9 cellular contexts compared by ENCODE assay signal in genomic region chr15:41969851-41970431, GRCh38. TPM values are rescaled to one million over a fixed set of nuclear protein-coding genes. Genes with fewer than 3 reads are reported as not detected.
DNase-seq lines count a peak whose midpoint lies in the region; ATAC-seq, FAIRE-seq and TF ChIP-seq lines count a peak whose summit lies in the region.
"Had no signal": no experiment of that assay in that cellular context is flagged by ENCODE, and none has a peak within 500 bp of the region (broad histone marks: within the 10 kb centered on the region; RNA-seq: fewer than 3 reads in every experiment).

No MANE protein-coding gene starts in this region.

- dilution Hi-C loops in keratinocyte (cut with MboI; ENCODE audit: extremely low pct_ligation_motif_present, low sequenced_read_pairs) = no loop called here

- no peak for TF ChIP-seq POLR2A in thyroid gland (IDR thresholded peaks at IDR 0.05)

- no peaks in the 10 kb centered on the region for H3K9me3 Mint-ChIP-seq in activated CD4-positive, alpha-beta memory T cell treated with anti-CD3 and anti-CD28 coated beads, Interleukin-2, amount 10 ng/mL, durations not matched to agents 7 days and 5 days

- no peak for ATAC-seq in HG02571 (IDR thresholded peaks at IDR 0.05; ENCODE audit: unreplicated experiment)
- ATAC-seq in HG03439 (IDR thresholded peaks at IDR 0.05; ENCODE audit: unreplicated experiment) = no peak

- FAIRE-seq in keratinocyte (lab: Jason Lieb, UNC) = no peak

- H3K79me2 ChIP-seq in keratinocyte (ENCODE audit: control insufficient read depth, insufficient read depth, low read length) = peaks cover 73% of the 10 kb centered on the region

- H3K4me1 ChIP-seq in keratinocyte (ENCODE audit: control insufficient read depth, extremely low read depth, insufficient read depth, low read length) = peaks cover 23% of the 10 kb centered on the region
- peaks cover 9 to 39% of the 10 kb centered on the region in 2 donors for H3K4me1 ChIP-seq in thyroid gland

- peak overlapping the region; percentile 97 for H3K4me2 ChIP-seq in keratinocyte (ENCODE audit: control insufficient read depth, extremely low read depth, insufficient read depth, low read depth, low read length)

- peaks cover 21% of the 10 kb centered on the region for H3K36me3 Mint-ChIP-seq in activated CD4-positive, alpha-beta memory T cell treated with anti-CD3 and anti-CD28 coated beads, Interleukin-2, amount 10 ng/mL, durations not matched to agents 7 days and 5 days (ENCODE audit: low read depth)

- peaks cover 73% of the 10 kb centered on the region for H3K4me1 Mint-ChIP-seq in activated CD4-positive, alpha-beta memory T cell treated with anti-CD3 and anti-CD28 coated beads, Interleukin-2, amount 10 ng/mL, durations not matched to agents 7 days and 5 days

- no peak overlapping the region for H3K9ac ChIP-seq in keratinocyte (ENCODE audit: control insufficient read depth, extremely low read depth, insufficient read depth, low read length)

- H3K27ac Mint-ChIP-seq in activated CD4-positive, alpha-beta memory T cell treated with anti-CD3 and anti-CD28 coated beads, Interleukin-2, amount 10 ng/mL, durations not matched to agents 7 days and 5 days = peak overlapping the region; percentile 90

- H3K36me3 ChIP-seq in keratinocyte (ENCODE audit: control insufficient read depth in 2 of 2, extremely low read depth in 1 of 2, insufficient read depth in 2 of 2, low read length in 2 of 2) (peaks cover 5 to 13% of the 10 kb centered on the region in 2 experiments), thyroid gland (no peaks in the 10 kb centered on the region)

- no peaks in the 10 kb centered on the region for H3K9me3 ChIP-seq in keratinocyte (ENCODE audit: control insufficient read depth, low read depth, low read length)
- no peaks in the 10 kb centered on the region for H3K9me3 ChIP-seq in thyroid gland

- 62 to 77% methylated on average over 3 of the region's 3 CpGs for WGBS in thyroid gland, 2 donors

- peaks cover 7% of the 10 kb centered on the region for H3K27me3 Mint-ChIP-seq in activated CD4-positive, alpha-beta memory T cell treated with anti-CD3 and anti-CD28 coated beads, Interleukin-2, amount 10 ng/mL, durations not matched to agents 7 days and 5 days

- peak overlapping the region; percentile 82 for H3K4me3 Mint-ChIP-seq in activated CD4-positive, alpha-beta memory T cell treated with anti-CD3 and anti-CD28 coated beads, Interleukin-2, amount 10 ng/mL, durations not matched to agents 7 days and 5 days

- H3K27ac ChIP-seq in keratinocyte (ENCODE audit: control insufficient read depth, insufficient read depth, low read length) = no peak overlapping the region
- peak overlapping the region in 2 of 3 donors; percentile 83 to 96 for H3K27ac ChIP-seq in thyroid gland
- H3K27ac ChIP-seq: SK-N-MC had no signal

- POLR2A ChIA-PET in activated CD4-positive, alpha-beta memory T cell treated with anti-CD3 and anti-CD28 coated beads, Interleukin-2, amount 10 ng/mL, durations not matched to agents 7 days and 5 days (lab: Charles Lee) = interaction anchor here (0.6 to 7.4 kb wide), 14 partner anchors 8 to 578 kb away, joined by 3 to 186 read pairs (median 4); partner anchors contain the start of gene MAPKBP1

- H3K27me3 ChIP-seq in keratinocyte (ENCODE audit: control insufficient read depth, extremely low read depth, insufficient read depth, low read length) = no peaks in the 10 kb centered on the region
- H3K27me3 ChIP-seq in thyroid gland = no peaks in the 10 kb centered on the region

- H3K9me1 ChIP-seq in keratinocyte (ENCODE audit: control insufficient read depth, extremely low read depth, insufficient read depth, low read length) = no peaks in the 10 kb centered on the region

- H3K4me3 ChIP-seq in keratinocyte (ENCODE audit: control insufficient read depth in 2 of 3, extremely low read depth in 1 of 3, insufficient read depth in 2 of 3, low read depth in 1 of 3, low read length in 3 of 3) = peak overlapping the region in 2 of 3 experiments; percentile 34 to 95
- H3K4me3 ChIP-seq in thyroid gland (replicated peaks in 1 of 3) = no peak overlapping the region
- H3K4me3 ChIP-seq: SK-N-MC had no signal

- peaks cover 11% of the 10 kb centered on the region for H4K20me1 ChIP-seq in keratinocyte (ENCODE audit: control insufficient read depth, extremely low read depth, insufficient read depth, low read length)

- DNase-seq in activated gamma-delta T cell treated with Interleukin-2 at 50 U/mL for 16 hours (peak; percentile 16), activated gamma-delta T cell (lab: John Stamatoyannopoulos, UW) (no peak), keratinocyte (ENCODE audit: low read depth, low spot score) (no peak), thyroid gland (no peak), SIG-M5 (lab: John Stamatoyannopoulos, UW) (no peak)
- peak; percentile 73 for DNase-seq in activated CD4-positive, alpha-beta memory T cell treated with anti-CD3 and anti-CD28 coated beads, Interleukin-2, amount 10 ng/mL, durations not matched to agents 7 days and 5 days

- CTCF ChIA-PET in activated CD4-positive, alpha-beta memory T cell treated with anti-CD3 and anti-CD28 coated beads, Interleukin-2, amount 10 ng/mL, durations not matched to agents 7 days and 5 days (lab: Charles Lee) = interaction anchor here (1.0 to 4.7 kb wide), 8 partner anchors 9 to 196 kb away, joined by 3 to 48 read pairs (median 4); partner anchors contain the start of gene MAPKBP1

- intact Hi-C loops in thyroid gland (cut with DNase I) = no loop called here

- no peak overlapping the region for H2AFZ ChIP-seq in keratinocyte (ENCODE audit: control insufficient read depth, low read length)

- TF ChIP-seq CTCF in keratinocyte (optimal IDR thresholded peaks at IDR 0.05 in 1 of 3, IDR thresholded peaks at IDR 0.05 in 1 of 3, conservative IDR thresholded peaks at IDR 0.05 in 1 of 3; ENCODE audit: extremely low read depth in 1 of 3, insufficient read depth in 2 of 3, low read length in 3 of 3) = no peak
- TF ChIP-seq CTCF in thyroid gland (IDR thresholded peaks at IDR 0.05) = no peak

RNA-seq across cellular contexts. Expression of gene EHD4, which starts 2.4 kb away (rescaled TPM):
- total RNA-seq in activated CD4-positive, alpha-beta memory T cell treated with anti-CD3 and anti-CD28 coated beads, Interleukin-2, amount 10 ng/mL, durations not matched to agents 7 days and 5 days = 10 to 100 TPM; 25.0 to 25.3 TPM
- polyA plus RNA-seq in keratinocyte = 29.5 to 49.7 TPM (median 31.5 TPM) in 3 replicates
- 8.7 TPM for polyA plus RNA-seq in keratinocyte (2011; ENCODE audit: low read depth)
- 28.5 and 34.1 TPM in 2 replicates for polyA plus RNA-seq in keratinocyte (2011; cell fraction: cytosol; rRNA removed)
- 27.7 and 35.2 TPM in 2 replicates for polyA plus RNA-seq in keratinocyte (2011; cell fraction: nucleus; rRNA removed)
- 21.9 and 42.9 TPM in 2 replicates for polyA plus RNA-seq in keratinocyte (2012; ENCODE audit: low replicate concordance)
- polyA minus RNA-seq in keratinocyte = 39.6 to 55.1 TPM (median 41.8 TPM) in 3 replicates
- polyA minus RNA-seq in keratinocyte (2011; cell fraction: cytosol; rRNA and poly(A)+ RNA removed) = 58.7 TPM
- polyA minus RNA-seq in keratinocyte (2011; cell fraction: nucleus; rRNA and poly(A)+ RNA removed) = 27.5 and 35.1 TPM in 2 replicates
- total RNA-seq in thyroid gland = 10 to 100 TPM; 29.7 to 66.7 (median 37.9) TPM

RNA-seq across cellular contexts. Expression of gene PLA2G4E, which starts 50.9 kb away (rescaled TPM):
- not detected for total RNA-seq in activated CD4-positive, alpha-beta memory T cell treated with anti-CD3 and anti-CD28 coated beads, Interleukin-2, amount 10 ng/mL, durations not matched to agents 7 days and 5 days
- polyA plus RNA-seq in keratinocyte = 1.1 to 6.7 TPM (median 3.5 TPM) in 3 replicates
- 16.7 TPM for polyA plus RNA-seq in keratinocyte (2011; ENCODE audit: low read depth)
- 1.0 and 1.7 TPM in 2 replicates for polyA plus RNA-seq in keratinocyte (2011; cell fraction: cytosol; rRNA removed)
- 7.9 and 10.2 TPM in 2 replicates for polyA plus RNA-seq in keratinocyte (2011; cell fraction: nucleus; rRNA removed)
- 0.96 and 41.0 TPM in 2 replicates for polyA plus RNA-seq in keratinocyte (2012; ENCODE audit: low replicate concordance)
- 2.3 to 3.8 TPM (median 2.4 TPM) in 3 replicates for polyA minus RNA-seq in keratinocyte
- polyA minus RNA-seq in keratinocyte (2011; cell fraction: cytosol; rRNA and poly(A)+ RNA removed) = 1.3 TPM
- 5.5 and 6.4 TPM in 2 replicates for polyA minus RNA-seq in keratinocyte (2011; cell fraction: nucleus; rRNA and poly(A)+ RNA removed)
- total RNA-seq in thyroid gland = not detected

Comparison
In these comparisons a context has a peak if more than half of its experiments do, and no peak if none do; other contexts are left out.
1. DNase-seq: peak in activated gamma-delta T cell treated with Interleukin-2 at 50 U/mL for 16 hours (single experiment) and activated CD4-positive, alpha-beta memory T cell treated with anti-CD3 and anti-CD28 coated beads, Interleukin-2, amount 10 ng/mL, durations not matched to agents 7 days and 5 days (single experiment); none in activated gamma-delta T cell (single experiment), keratinocyte (single experiment), thyroid gland (0 of 2) and SIG-M5 (single experiment).
2. H3K4me3 ChIP-seq: peak in keratinocyte (2 of 3); none in thyroid gland (0 of 3).